In genomic region chr6:26054659-26054936, GRCh38 we compare ENCODE assay signal across 8 cellular contexts. TPM values are rescaled to one million over a fixed set of nuclear protein-coding genes. Genes with fewer than 3 reads are reported as not detected.
DNase-seq lines count a peak whose midpoint lies in the region; ATAC-seq and TF ChIP-seq lines count a peak whose summit lies in the region.

No MANE protein-coding gene starts in this region.

- H3K36me3 ChIP-seq in tibial artery, result no peaks in the 10 kb centered on the region

- no peaks in the 10 kb centered on the region for H3K9me3 Mint-ChIP-seq in activated T-cell treated with anti-CD3 and anti-CD28 coated beads, Interleukin-2, amount 50 U/mL, for 4 hours
- H3K9me3 Mint-ChIP-seq in activated naive CD8-positive, alpha-beta T cell (ENCODE audit: low read depth), result no peaks in the 10 kb centered on the region

- no peaks in the 10 kb centered on the region for H3K36me3 Mint-ChIP-seq in activated T-cell treated with anti-CD3 and anti-CD28 coated beads, Interleukin-2, amount 50 U/mL, for 4 hours (ENCODE audit: insufficient read depth)
- H3K36me3 Mint-ChIP-seq in activated naive CD8-positive, alpha-beta T cell, result no peaks in the 10 kb centered on the region

- DNase-seq in activated T-cell treated with anti-CD3 and anti-CD28 coated beads, Interleukin-2, amount 50 U/mL, for 4 hours, result no peak
- DNase-seq in activated T-cell treated with anti-CD3 and anti-CD28 coated beads for 4 hours (no peak), tibial artery (no peak)

- no peaks in the 10 kb centered on the region for H3K9me3 ChIP-seq in tibial artery

- peak overlapping the region; percentile 93 for H3K4me3 Mint-ChIP-seq in activated T-cell treated with anti-CD3 and anti-CD28 coated beads, Interleukin-2, amount 50 U/mL, for 4 hours
- H3K4me3 Mint-ChIP-seq in activated naive CD8-positive, alpha-beta T cell, result peak overlapping the region; percentile 96

- peak overlapping the region; percentile 96 for H3K27ac Mint-ChIP-seq in activated naive CD8-positive, alpha-beta T cell

- no peaks in the 10 kb centered on the region for H3K27me3 Mint-ChIP-seq in activated T-cell treated with anti-CD3 and anti-CD28 coated beads, Interleukin-2, amount 50 U/mL, for 4 hours (ENCODE audit: low read depth)
- no peaks in the 10 kb centered on the region for H3K27me3 Mint-ChIP-seq in activated naive CD8-positive, alpha-beta T cell

- H3K27me3 ChIP-seq in layer of hippocampus (ENCODE audit: control insufficient read depth, insufficient read depth, low read length) (no peaks in the 10 kb centered on the region), tibial artery (no peaks in the 10 kb centered on the region)

- H3K4me1 Mint-ChIP-seq in activated T-cell treated with anti-CD3 and anti-CD28 coated beads, Interleukin-2, amount 50 U/mL, for 4 hours (ENCODE audit: low read depth), result peaks cover 19% of the 10 kb centered on the region
- H3K4me1 Mint-ChIP-seq in activated naive CD8-positive, alpha-beta T cell (ENCODE audit: low read depth), result peaks cover 23% of the 10 kb centered on the region

- intact Hi-C loops in tibial artery (cut with DNase I; ENCODE audit: low total_unique reads), result loop anchor here (10.0 kb wide), 1 partner anchor 1080 kb away; a partner anchor contains a TSS

- peak overlapping the region; percentile 58 to 79 for H3K4me3 ChIP-seq in tibial artery

- TF ChIP-seq CTCF in tibial artery (IDR thresholded peaks at IDR 0.05), result no peak

- no peak for ATAC-seq in activated T-cell treated with anti-CD3 and anti-CD28 coated beads, Interleukin-2, amount 50 U/mL, for 4 hours
- ATAC-seq in GM18873 (IDR thresholded peaks at IDR 0.05; ENCODE audit: low FRiP score, unreplicated experiment) (no peak), GM21529 (IDR thresholded peaks at IDR 0.05; ENCODE audit: unreplicated experiment) (no peak), GM19455 (IDR thresholded peaks at IDR 0.05; ENCODE audit: unreplicated experiment) (no peak)

- H3K4me1 ChIP-seq in tibial artery, result peaks cover 0 to 15% (median 9%) of the 10 kb centered on the region in 4 donors

- H3K27ac ChIP-seq in layer of hippocampus (ENCODE audit: low read depth, low read length), result peak overlapping the region; percentile 82
- H3K27ac ChIP-seq in tibial artery, result peak overlapping the region; percentile 89 to 96

RNA-seq across cellular contexts. Expression of gene HFE, which starts 32.6 kb away (rescaled TPM):
- under 1 TPM in 1 of 3 donors, not detected in 2; 0.28 TPM for total RNA-seq in activated T-cell treated with anti-CD3 and anti-CD28 coated beads, Interleukin-2, amount 50 U/mL, for 4 hours
